In the genomic region with DNA sequence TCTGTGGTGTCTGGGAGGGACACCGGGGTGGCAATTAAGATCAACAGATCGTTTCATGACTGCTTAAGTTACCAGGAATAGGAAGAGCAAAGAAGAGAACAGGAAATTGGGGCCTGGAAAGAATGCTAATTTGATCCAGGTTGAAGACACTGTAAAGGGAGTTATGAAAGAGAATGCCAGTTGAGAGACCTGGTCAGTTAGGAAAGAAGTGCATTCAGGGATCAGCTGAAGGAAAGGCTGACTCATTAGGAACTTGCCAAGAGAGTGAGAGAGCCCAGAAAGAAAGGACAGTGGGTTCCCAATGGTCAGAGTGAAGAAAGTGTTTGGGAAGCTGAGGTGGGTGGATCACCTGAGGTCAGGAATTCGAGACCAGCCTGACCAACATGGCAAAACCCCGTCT, we compare ENCODE assay signal across 1 cellular context.
TF ChIP-seq lines count a peak whose summit lies in the region.

No MANE protein-coding gene starts in this region.

TF ChIP-seq in GM23338, 12 proteins besides CTCF, POLR2A, EP300 and RAD21 (continued from another document):
- TF ChIP-seq, protein P1, sequence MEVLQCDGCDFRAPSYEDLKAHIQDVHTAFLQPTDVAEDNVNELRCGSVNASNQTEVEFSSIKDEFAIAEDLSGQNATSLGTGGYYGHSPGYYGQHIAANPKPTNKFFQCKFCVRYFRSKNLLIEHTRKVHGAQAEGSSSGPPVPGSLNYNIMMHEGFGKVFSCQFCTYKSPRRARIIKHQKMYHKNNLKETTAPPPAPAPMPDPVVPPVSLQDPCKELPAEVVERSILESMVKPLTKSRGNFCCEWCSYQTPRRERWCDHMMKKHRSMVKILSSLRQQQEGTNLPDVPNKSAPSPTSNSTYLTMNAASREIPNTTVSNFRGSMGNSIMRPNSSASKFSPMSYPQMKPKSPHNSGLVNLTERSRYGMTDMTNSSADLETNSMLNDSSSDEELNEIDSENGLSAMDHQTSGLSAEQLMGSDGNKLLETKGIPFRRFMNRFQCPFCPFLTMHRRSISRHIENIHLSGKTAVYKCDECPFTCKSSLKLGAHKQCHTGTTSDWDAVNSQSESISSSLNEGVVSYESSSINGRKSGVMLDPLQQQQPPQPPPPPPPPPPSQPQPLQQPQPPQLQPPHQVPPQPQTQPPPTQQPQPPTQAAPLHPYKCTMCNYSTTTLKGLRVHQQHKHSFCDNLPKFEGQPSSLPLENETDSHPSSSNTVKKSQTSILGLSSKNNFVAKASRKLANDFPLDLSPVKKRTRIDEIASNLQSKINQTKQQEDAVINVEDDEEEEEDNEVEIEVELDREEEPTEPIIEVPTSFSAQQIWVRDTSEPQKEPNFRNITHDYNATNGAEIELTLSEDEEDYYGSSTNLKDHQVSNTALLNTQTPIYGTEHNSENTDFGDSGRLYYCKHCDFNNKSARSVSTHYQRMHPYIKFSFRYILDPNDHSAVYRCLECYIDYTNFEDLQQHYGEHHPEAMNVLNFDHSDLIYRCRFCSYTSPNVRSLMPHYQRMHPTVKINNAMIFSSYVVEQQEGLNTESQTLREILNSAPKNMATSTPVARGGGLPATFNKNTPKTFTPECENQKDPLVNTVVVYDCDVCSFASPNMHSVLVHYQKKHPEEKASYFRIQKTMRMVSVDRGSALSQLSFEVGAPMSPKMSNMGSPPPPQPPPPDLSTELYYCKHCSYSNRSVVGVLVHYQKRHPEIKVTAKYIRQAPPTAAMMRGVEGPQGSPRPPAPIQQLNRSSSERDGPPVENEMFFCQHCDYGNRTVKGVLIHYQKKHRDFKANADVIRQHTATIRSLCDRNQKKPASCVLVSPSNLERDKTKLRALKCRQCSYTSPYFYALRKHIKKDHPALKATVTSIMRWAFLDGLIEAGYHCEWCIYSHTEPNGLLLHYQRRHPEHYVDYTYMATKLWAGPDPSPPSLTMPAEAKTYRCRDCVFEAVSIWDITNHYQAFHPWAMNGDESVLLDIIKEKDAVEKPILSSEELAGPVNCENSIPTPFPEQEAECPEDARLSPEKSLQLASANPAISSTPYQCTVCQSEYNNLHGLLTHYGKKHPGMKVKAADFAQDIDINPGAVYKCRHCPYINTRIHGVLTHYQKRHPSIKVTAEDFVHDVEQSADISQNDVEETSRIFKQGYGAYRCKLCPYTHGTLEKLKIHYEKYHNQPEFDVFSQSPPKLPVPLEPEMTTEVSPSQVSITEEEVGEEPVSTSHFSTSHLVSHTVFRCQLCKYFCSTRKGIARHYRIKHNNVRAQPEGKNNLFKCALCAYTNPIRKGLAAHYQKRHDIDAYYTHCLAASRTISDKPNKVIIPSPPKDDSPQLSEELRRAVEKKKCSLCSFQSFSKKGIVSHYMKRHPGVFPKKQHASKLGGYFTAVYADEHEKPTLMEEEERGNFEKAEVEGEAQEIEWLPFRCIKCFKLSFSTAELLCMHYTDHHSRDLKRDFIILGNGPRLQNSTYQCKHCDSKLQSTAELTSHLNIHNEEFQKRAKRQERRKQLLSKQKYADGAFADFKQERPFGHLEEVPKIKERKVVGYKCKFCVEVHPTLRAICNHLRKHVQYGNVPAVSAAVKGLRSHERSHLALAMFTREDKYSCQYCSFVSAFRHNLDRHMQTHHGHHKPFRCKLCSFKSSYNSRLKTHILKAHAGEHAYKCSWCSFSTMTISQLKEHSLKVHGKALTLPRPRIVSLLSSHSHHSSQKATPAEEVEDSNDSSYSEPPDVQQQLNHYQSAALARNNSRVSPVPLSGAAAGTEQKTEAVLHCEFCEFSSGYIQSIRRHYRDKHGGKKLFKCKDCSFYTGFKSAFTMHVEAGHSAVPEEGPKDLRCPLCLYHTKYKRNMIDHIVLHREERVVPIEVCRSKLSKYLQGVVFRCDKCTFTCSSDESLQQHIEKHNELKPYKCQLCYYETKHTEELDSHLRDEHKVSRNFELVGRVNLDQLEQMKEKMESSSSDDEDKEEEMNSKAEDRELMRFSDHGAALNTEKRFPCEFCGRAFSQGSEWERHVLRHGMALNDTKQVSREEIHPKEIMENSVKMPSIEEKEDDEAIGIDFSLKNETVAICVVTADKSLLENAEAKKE (CRISPR knock-in tag; IDR thresholded peaks at IDR 0.05), result no peak
- TF ChIP-seq, protein P2, sequence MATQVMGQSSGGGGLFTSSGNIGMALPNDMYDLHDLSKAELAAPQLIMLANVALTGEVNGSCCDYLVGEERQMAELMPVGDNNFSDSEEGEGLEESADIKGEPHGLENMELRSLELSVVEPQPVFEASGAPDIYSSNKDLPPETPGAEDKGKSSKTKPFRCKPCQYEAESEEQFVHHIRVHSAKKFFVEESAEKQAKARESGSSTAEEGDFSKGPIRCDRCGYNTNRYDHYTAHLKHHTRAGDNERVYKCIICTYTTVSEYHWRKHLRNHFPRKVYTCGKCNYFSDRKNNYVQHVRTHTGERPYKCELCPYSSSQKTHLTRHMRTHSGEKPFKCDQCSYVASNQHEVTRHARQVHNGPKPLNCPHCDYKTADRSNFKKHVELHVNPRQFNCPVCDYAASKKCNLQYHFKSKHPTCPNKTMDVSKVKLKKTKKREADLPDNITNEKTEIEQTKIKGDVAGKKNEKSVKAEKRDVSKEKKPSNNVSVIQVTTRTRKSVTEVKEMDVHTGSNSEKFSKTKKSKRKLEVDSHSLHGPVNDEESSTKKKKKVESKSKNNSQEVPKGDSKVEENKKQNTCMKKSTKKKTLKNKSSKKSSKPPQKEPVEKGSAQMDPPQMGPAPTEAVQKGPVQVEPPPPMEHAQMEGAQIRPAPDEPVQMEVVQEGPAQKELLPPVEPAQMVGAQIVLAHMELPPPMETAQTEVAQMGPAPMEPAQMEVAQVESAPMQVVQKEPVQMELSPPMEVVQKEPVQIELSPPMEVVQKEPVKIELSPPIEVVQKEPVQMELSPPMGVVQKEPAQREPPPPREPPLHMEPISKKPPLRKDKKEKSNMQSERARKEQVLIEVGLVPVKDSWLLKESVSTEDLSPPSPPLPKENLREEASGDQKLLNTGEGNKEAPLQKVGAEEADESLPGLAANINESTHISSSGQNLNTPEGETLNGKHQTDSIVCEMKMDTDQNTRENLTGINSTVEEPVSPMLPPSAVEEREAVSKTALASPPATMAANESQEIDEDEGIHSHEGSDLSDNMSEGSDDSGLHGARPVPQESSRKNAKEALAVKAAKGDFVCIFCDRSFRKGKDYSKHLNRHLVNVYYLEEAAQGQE (IDR thresholded peaks at IDR 0.05; ENCODE audit: unreplicated experiment), result no peak
